Comparison of ENCODE assay signal across 22 cellular contexts in the genomic region with DNA sequence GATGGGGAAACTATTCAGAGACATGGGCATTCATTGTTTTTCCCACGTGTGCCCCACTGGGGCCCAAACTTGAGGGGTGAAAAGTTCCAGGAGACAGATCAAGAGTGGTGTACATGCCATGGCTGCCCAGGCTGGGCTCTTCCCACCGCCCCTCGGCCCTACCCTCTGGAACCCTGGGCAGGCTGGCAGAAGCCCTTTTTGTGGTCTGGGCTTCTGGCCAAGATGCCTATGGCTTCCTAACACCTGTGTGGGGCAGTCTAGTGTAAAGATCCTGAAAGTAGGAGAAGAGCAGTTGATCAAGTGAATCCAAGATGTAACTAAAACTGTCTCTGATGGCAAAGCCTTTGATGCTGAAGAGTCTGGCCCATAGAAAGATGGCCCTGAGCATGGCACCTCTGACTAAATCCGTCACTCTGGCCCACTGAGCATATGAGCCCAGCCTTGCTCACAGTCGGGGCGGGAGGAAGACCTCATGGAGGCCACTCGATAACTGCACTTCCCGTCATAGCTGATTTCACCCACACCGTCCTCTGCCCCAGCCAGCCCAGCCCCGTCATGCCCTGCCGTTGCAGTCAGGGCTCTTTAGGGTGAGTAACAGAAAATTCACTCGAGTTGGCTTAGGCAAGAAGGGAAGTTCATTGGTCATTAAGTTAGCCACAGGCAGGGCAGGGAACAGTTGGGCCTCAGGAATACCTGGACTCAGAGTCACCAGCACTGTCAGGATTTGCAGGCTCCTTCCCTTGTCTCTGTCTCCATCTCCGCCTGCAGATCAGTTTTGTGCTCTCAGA. TPM values are rescaled to one million over a fixed set of nuclear protein-coding genes. Genes with fewer than 3 reads are reported as not detected.
DNase-seq lines count a peak whose midpoint lies in the region; FAIRE-seq and TF ChIP-seq lines count a peak whose summit lies in the region.
"Had no signal": no experiment of that assay in that cellular context is flagged by ENCODE, and none has a peak within 500 bp of the region (broad histone marks: within the 10 kb centered on the region; RNA-seq: fewer than 3 reads in every experiment).

No MANE protein-coding gene starts in this region.

- no peaks in the 10 kb centered on the region for H3K27me3 ChIP-seq in BLaER1 treated with 17β-estradiol and CSF1 and Interleukin-3, amounts not matched to agents 10 nM and 100 nM
- peaks cover 48% of the 10 kb centered on the region for H3K27me3 ChIP-seq in keratinocyte (ENCODE audit: control insufficient read depth, extremely low read depth, insufficient read depth, low read length)
- H3K27me3 ChIP-seq: colonic mucosa, ovary had no signal

- no peak overlapping the region for H3K27ac ChIP-seq in BLaER1 treated with 17β-estradiol and CSF1 and Interleukin-3, amounts not matched to agents 10 nM and 100 nM
- peak overlapping the region; percentile 53 for H3K27ac ChIP-seq in RWPE1
- no peak overlapping the region for H3K27ac ChIP-seq in keratinocyte (ENCODE audit: control insufficient read depth, insufficient read depth, low read length)
- H3K27ac ChIP-seq: colonic mucosa, ovary had no signal

- H3K4me3 Mint-ChIP-seq in activated CD4-positive, alpha-beta T cell treated with anti-CD3 and anti-CD28 coated beads, Interleukin-2, amount 10 ng/mL, durations not matched to agents 7 days and 5 days, result no peak overlapping the region

- H3K9me3 ChIP-seq in BLaER1 treated with 17β-estradiol and CSF1 and Interleukin-3, amounts not matched to agents 10 nM and 100 nM (replicated peaks in 1 of 11), result peaks cover 0 to 13% (median 7%) of the 10 kb centered on the region in 11 experiments; a peak in 6 of 22 replicates
- H3K9me3 ChIP-seq in keratinocyte (ENCODE audit: control insufficient read depth, low read depth, low read length), result peaks cover 3% of the 10 kb centered on the region
- H3K9me3 ChIP-seq: colonic mucosa, ovary had no signal

- H3K36me3 ChIP-seq in BLaER1 treated with 17β-estradiol and CSF1 and Interleukin-3, amounts not matched to agents 10 nM and 100 nM, result no peaks in the 10 kb centered on the region
- no peaks in the 10 kb centered on the region for H3K36me3 ChIP-seq in keratinocyte (ENCODE audit: control insufficient read depth in 2 of 2, extremely low read depth in 1 of 2, insufficient read depth in 2 of 2, low read length in 2 of 2)
- H3K36me3 ChIP-seq: colonic mucosa, ovary had no signal

- H3K9ac ChIP-seq in BLaER1 treated with 17β-estradiol and CSF1 and Interleukin-3, amounts not matched to agents 10 nM and 100 nM, result no peak overlapping the region
- no peak overlapping the region for H3K9ac ChIP-seq in keratinocyte (ENCODE audit: control insufficient read depth, extremely low read depth, insufficient read depth, low read length)

- no peaks in the 10 kb centered on the region; a peak in 1 of 22 replicates for H4K20me1 ChIP-seq in BLaER1 treated with 17β-estradiol and CSF1 and Interleukin-3, amounts not matched to agents 10 nM and 100 nM
- H4K20me1 ChIP-seq in keratinocyte (ENCODE audit: control insufficient read depth, extremely low read depth, insufficient read depth, low read length), result no peaks in the 10 kb centered on the region

- H3K4me1 ChIP-seq in BLaER1 treated with 17β-estradiol and CSF1 and Interleukin-3, amounts not matched to agents 10 nM and 100 nM, result peaks cover 16 to 44% (median 31%) of the 10 kb centered on the region in 10 experiments
- peaks cover 8% of the 10 kb centered on the region for H3K4me1 ChIP-seq in keratinocyte (ENCODE audit: control insufficient read depth, extremely low read depth, insufficient read depth, low read length)
- H3K4me1 ChIP-seq: colonic mucosa had no signal

- TF ChIP-seq CTCF in RWPE1 (conservative IDR thresholded peaks at IDR 0.05; ENCODE audit: low read depth) (no peak), keratinocyte (optimal IDR thresholded peaks at IDR 0.05 in 1 of 3, IDR thresholded peaks at IDR 0.05 in 1 of 3, conservative IDR thresholded peaks at IDR 0.05 in 1 of 3; ENCODE audit: extremely low read depth in 1 of 3, insufficient read depth in 2 of 3, low read length in 3 of 3) (no peak)

- H2AFZ ChIP-seq in keratinocyte (ENCODE audit: control insufficient read depth, low read length), result no peak overlapping the region

- H3K4me3 ChIP-seq in BLaER1 treated with 17β-estradiol and CSF1 and Interleukin-3, amounts not matched to agents 10 nM and 100 nM, result no peak overlapping the region
- H3K4me3 ChIP-seq in keratinocyte (ENCODE audit: control insufficient read depth in 2 of 3, extremely low read depth in 1 of 3, insufficient read depth in 2 of 3, low read depth in 1 of 3, low read length in 3 of 3), result no peak overlapping the region
- H3K4me3 ChIP-seq: colonic mucosa, GM12878, ovary, skin epidermis had no signal

- H3K9me3 Mint-ChIP-seq in activated CD4-positive, alpha-beta T cell treated with anti-CD3 and anti-CD28 coated beads, Interleukin-2, amount 10 ng/mL, durations not matched to agents 7 days and 5 days, result no peaks in the 10 kb centered on the region

- CTCF ChIA-PET in RWPE1 (lab: Yijun Ruan, JAX), result interaction anchor here (0.6 to 0.9 kb wide), 2 partner anchors 26 to 28 kb away, joined by 3 read pairs; no protein-coding TSS in a partner anchor
- CTCF ChIA-PET in activated CD4-positive, alpha-beta T cell treated with anti-CD3 and anti-CD28 coated beads, Interleukin-2, amount 10 ng/mL, durations not matched to agents 7 days and 5 days (lab: Charles Lee), result interaction anchor here (0.9 kb wide), 1 partner anchor 20 kb away, joined by 3 read pairs; no protein-coding TSS in a partner anchor

- peak overlapping the region in 7 of 11 experiments; percentile 4 to 55 (median 26); a peak in 9 of 22 replicates for H3K4me2 ChIP-seq in BLaER1 treated with 17β-estradiol and CSF1 and Interleukin-3, amounts not matched to agents 10 nM and 100 nM
- peak overlapping the region; percentile 6 for H3K4me2 ChIP-seq in keratinocyte (ENCODE audit: control insufficient read depth, extremely low read depth, insufficient read depth, low read depth, low read length)

- DNase-seq in HK-2 (ENCODE audit: unreplicated experiment) (peak; percentile 80), RWPE1 (ENCODE audit: low spot score) (peak; percentile 40), keratinocyte (ENCODE audit: low read depth, low spot score) (no peak), dedifferentiated amniotic fluid mesenchymal stem cell (ENCODE audit: extremely low spot score) (no peak), NCI-H1436 (lab: John Stamatoyannopoulos, UW) (no peak), NCI-H1048 (lab: John Stamatoyannopoulos, UW) (no peak)
- DNase-seq in activated CD4-positive, alpha-beta T cell treated with anti-CD3 and anti-CD28 coated beads, Interleukin-2, amount 10 ng/mL, durations not matched to agents 7 days and 5 days, result no peak
- DNase-seq: activated CD4-positive, CD25-positive, alpha-beta regulatory T cell treated with anti-CD3 and anti-CD28 coated beads, Interleukin-2, amount 50 U/mL, for 72 hours; activated naive CD4-positive, alpha-beta T cell; colonic mucosa; GDM1; KBM-7; NCI-H1417; NCI-H2171; NCI-H748 treated with DMSO at 0.1 percent for 48 hours; ovary; SHP77 treated with DMSO at 0.1 percent for 48 hours; stimulated activated CD4-positive, alpha-beta T cell treated with anti-CD3 and anti-CD28 coated beads, Interleukin-4, amount 100 ng/mL, for 1 hour had no signal

- no peaks in the 10 kb centered on the region for H3K9me1 ChIP-seq in keratinocyte (ENCODE audit: control insufficient read depth, extremely low read depth, insufficient read depth, low read length)

- no peaks in the 10 kb centered on the region for H3K4me1 Mint-ChIP-seq in activated CD4-positive, alpha-beta T cell treated with anti-CD3 and anti-CD28 coated beads, Interleukin-2, amount 10 ng/mL, durations not matched to agents 7 days and 5 days

- peaks cover 15% of the 10 kb centered on the region for H3K27me3 Mint-ChIP-seq in activated CD4-positive, alpha-beta T cell treated with anti-CD3 and anti-CD28 coated beads, Interleukin-2, amount 10 ng/mL, durations not matched to agents 7 days and 5 days

- H3K79me2 ChIP-seq in keratinocyte (ENCODE audit: control insufficient read depth, insufficient read depth, low read length), result no peaks in the 10 kb centered on the region

- POLR2A ChIA-PET in RWPE1 (lab: Yijun Ruan, JAX; ENCODE audit: low non-redundant PET), result no interaction called here
- POLR2A ChIA-PET in activated CD4-positive, alpha-beta T cell treated with anti-CD3 and anti-CD28 coated beads, Interleukin-2, amount 10 ng/mL, durations not matched to agents 7 days and 5 days (lab: Charles Lee), result no interaction called here

- no peak for FAIRE-seq in keratinocyte (lab: Jason Lieb, UNC)
- FAIRE-seq: endothelial cell of umbilical vein, GM12878 had no signal

- no peaks in the 10 kb centered on the region for H3K36me3 Mint-ChIP-seq in activated CD4-positive, alpha-beta T cell treated with anti-CD3 and anti-CD28 coated beads, Interleukin-2, amount 10 ng/mL, durations not matched to agents 7 days and 5 days (ENCODE audit: low read depth)

- dilution Hi-C loops in keratinocyte (cut with MboI; ENCODE audit: extremely low pct_ligation_motif_present, low sequenced_read_pairs), result no loop called here

- no peak overlapping the region for H3K27ac Mint-ChIP-seq in activated CD4-positive, alpha-beta T cell treated with anti-CD3 and anti-CD28 coated beads, Interleukin-2, amount 10 ng/mL, durations not matched to agents 7 days and 5 days

RNA-seq across cellular contexts. Expression of a gene that starts 37.9 kb away (rescaled TPM):
- polyA plus RNA-seq in keratinocyte, result 8.2 to 15.2 TPM (median 13.5 TPM) in 3 replicates
- 17.5 TPM for polyA plus RNA-seq in keratinocyte (2011; ENCODE audit: low read depth)
- 9.3 and 17.8 TPM in 2 replicates for polyA plus RNA-seq in keratinocyte (2011; cell fraction: cytosol; rRNA removed)
- 15.6 and 18.5 TPM in 2 replicates for polyA plus RNA-seq in keratinocyte (2011; cell fraction: nucleus; rRNA removed)
- 8.2 and 10.0 TPM in 2 replicates for polyA plus RNA-seq in keratinocyte (2012; ENCODE audit: low replicate concordance)
- 2.7 to 14.0 TPM (median 8.0 TPM) in 3 replicates for polyA minus RNA-seq in keratinocyte
- 7.3 TPM for polyA minus RNA-seq in keratinocyte (2011; cell fraction: cytosol; rRNA and poly(A)+ RNA removed)
- 7.0 and 8.9 TPM in 2 replicates for polyA minus RNA-seq in keratinocyte (2011; cell fraction: nucleus; rRNA and poly(A)+ RNA removed)
- 10 to 100 TPM; 25.9 to 26.8 TPM for total RNA-seq in activated CD4-positive, alpha-beta T cell treated with anti-CD3 and anti-CD28 coated beads, Interleukin-2, amount 10 ng/mL, durations not matched to agents 7 days and 5 days

RNA-seq across cellular contexts. Expression of a gene that starts 47.0 kb away (rescaled TPM):
- polyA plus RNA-seq in keratinocyte, result 0.88 to 4.9 TPM (median 4.0 TPM) in 3 replicates
- polyA plus RNA-seq in keratinocyte (2011; ENCODE audit: low read depth), result 21.9 TPM
- polyA plus RNA-seq in keratinocyte (2011; cell fraction: cytosol; rRNA removed), result 1.2 TPM in 2 replicates
- 6.9 and 7.1 TPM in 2 replicates for polyA plus RNA-seq in keratinocyte (2011; cell fraction: nucleus; rRNA removed)
- polyA plus RNA-seq in keratinocyte (2012; ENCODE audit: low replicate concordance), result 0.85 and 28.0 TPM in 2 replicates
- 3.2 to 5.0 TPM (median 4.5 TPM) in 3 replicates for polyA minus RNA-seq in keratinocyte
- not detected for polyA minus RNA-seq in keratinocyte (2011; cell fraction: cytosol; rRNA and poly(A)+ RNA removed)
- 4.8 and 5.6 TPM in 2 replicates for polyA minus RNA-seq in keratinocyte (2011; cell fraction: nucleus; rRNA and poly(A)+ RNA removed)
- total RNA-seq in activated CD4-positive, alpha-beta T cell treated with anti-CD3 and anti-CD28 coated beads, Interleukin-2, amount 10 ng/mL, durations not matched to agents 7 days and 5 days, result 10 to 100 TPM; 12.6 to 13.1 TPM

Comparison
In these comparisons a context has a peak if more than half of its experiments do, and no peak if none do; other contexts are left out.
1. DNase-seq: peak in HK-2 (single experiment) and RWPE1 (single experiment); none in keratinocyte (single experiment), activated CD4-positive, alpha-beta T cell treated with anti-CD3 and anti-CD28 coated beads, Interleukin-2, amount 10 ng/mL, durations not matched to agents 7 days and 5 days (single experiment), dedifferentiated amniotic fluid mesenchymal stem cell (single experiment), NCI-H1436 (single experiment) and NCI-H1048 (single experiment).